In the genomic region with DNA sequence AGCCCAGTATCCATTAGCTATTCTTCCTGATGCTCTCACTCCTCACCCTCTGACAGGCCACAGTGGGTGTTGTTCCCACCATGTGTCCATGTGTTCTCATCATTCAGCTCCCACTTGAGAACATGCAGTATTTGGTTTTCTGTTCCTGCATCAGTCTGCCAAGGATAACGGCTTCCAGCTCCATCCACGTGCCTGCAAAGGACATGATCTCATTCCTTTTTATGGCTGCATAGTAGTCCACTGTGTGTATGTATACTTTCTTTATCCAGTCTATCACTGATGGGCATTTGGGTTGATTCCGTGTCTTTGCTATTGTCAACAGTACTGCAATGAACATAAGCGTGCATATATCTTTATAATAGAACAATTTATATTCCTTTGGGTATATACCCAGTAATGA, we compare ENCODE assay signal across 10 cellular contexts. TPM values are rescaled to one million over a fixed set of nuclear protein-coding genes. Genes with fewer than 3 reads are reported as not detected.
"Had no signal": no experiment of that assay in that cellular context is flagged by ENCODE, and none has a peak within 500 bp of the region (broad histone marks: within the 10 kb centered on the region; RNA-seq: fewer than 3 reads in every experiment).

No MANE protein-coding gene starts in this region.

- H3K27ac ChIP-seq: HL-60 had no signal

- H3K4me2 ChIP-seq: GM23338 had no signal

- H3K4me3 ChIP-seq: GM23338, HAP-1 had no signal

- FAIRE-seq: H1, H54, HepG2 had no signal

- H2AFZ ChIP-seq: GM23338 had no signal

- H3K36me3 ChIP-seq: HAP-1 had no signal

- H3K9me3 ChIP-seq: HAP-1 had no signal

- DNase-seq: KG1 had no signal

- ATAC-seq: GM23338, HCT116, HepG2 had no signal

RNA-seq across cellular contexts. Expression of a gene that starts 37.7 kb away (rescaled TPM):
- total RNA-seq: HT1080 had no signal
- polyA plus RNA-seq: IgD-negative memory B cell had no signal
